In the genomic region with DNA sequence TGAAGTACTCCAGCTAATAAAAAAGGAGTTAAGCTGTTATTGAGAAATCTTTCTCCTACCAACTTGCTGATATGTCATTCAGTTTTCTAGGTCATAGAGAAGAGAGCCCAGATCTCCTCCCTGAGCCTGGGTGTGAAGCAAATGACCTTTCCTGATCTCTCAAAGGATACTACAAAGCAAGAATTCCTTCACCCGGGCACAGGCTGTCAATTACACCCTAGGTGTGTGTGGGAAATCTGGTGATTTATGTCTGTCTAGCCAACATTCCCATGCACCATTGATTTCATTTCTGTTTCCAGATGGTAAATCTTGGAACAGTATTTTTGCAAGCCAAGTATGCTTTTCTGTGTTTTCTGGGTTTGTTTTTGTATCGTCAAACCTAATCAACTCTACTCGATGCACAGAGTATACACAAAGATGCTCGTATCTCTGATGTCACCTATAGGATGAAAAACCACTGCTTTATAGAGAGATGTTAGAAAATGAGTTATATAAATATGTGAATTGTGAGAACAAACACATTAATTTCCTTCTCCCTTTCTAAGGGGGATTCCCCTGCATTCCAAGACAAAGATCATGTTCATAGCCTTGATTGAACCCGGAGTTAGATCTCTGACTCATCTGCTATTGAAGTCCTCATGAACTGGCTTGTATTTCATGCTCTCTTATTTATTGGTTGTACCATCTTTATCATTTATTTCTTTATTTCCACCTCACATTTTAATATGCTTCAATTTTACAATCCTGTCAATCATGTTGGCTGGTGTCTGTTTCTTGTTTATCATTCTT, we compare ENCODE assay signal across 20 cellular contexts.
DNase-seq lines count a peak whose midpoint lies in the region; ATAC-seq, FAIRE-seq and TF ChIP-seq lines count a peak whose summit lies in the region.
"Had no signal": no experiment of that assay in that cellular context is flagged by ENCODE, and none has a peak within 500 bp of the region (broad histone marks: within the 10 kb centered on the region; RNA-seq: fewer than 3 reads in every experiment).

No MANE protein-coding gene starts in this region.

- H3K14ac ChIP-seq in mesenchymal stem cell (ENCODE audit: low read length in 2 of 2), result no peak overlapping the region

- H3F3A ChIP-seq in GM23248 (ENCODE audit: insufficient read depth), result no peaks in the 10 kb centered on the region

- no peak overlapping the region for H3K18ac ChIP-seq in mesenchymal stem cell (ENCODE audit: low read depth in 1 of 2, low read length in 2 of 2)

- DNase-seq in bronchial epithelial cell (ENCODE audit: low read depth) (peak; percentile 30), foreskin keratinocyte (no peak), mesenchymal stem cell (no peak), GM23248 (no peak), hepatic stellate cell (ENCODE audit: low spot score) (no peak)
- DNase-seq: 8988T; ACHN; AML-193; Caco-2; CD4-positive, alpha-beta T cell; DMS153; DMS79; GDM1 had no signal

- 100% methylated on average over 1 of the region's 5 CpGs for WGBS in mesenchymal stem cell
- 21 to 27% methylated on average over 5 of the region's 5 CpGs for WGBS in GM23248 (ENCODE audit: low coverage in 1 of 2, low lambda C conversion rate in 2 of 2, missing lambda C conversion rate in 2 of 2), 2 experiments

- no peak for FAIRE-seq in bronchial epithelial cell (lab: Jason Lieb, UNC)
- FAIRE-seq: GM12892 had no signal

- H3K9me3 ChIP-seq in mesenchymal stem cell (ENCODE audit: control insufficient read depth, low read length) (no peaks in the 10 kb centered on the region), GM23248 (ENCODE audit: low read depth) (no peaks in the 10 kb centered on the region)
- H3K9me3 ChIP-seq: Caco-2, HAP-1 had no signal

- no peak overlapping the region for H2AK5ac ChIP-seq in mesenchymal stem cell (ENCODE audit: low read length, severe bottlenecking)

- no peak overlapping the region for H3K4ac ChIP-seq in mesenchymal stem cell (ENCODE audit: low read depth in 1 of 2, low read length in 2 of 2)

- H3K4me2 ChIP-seq in mesenchymal stem cell (ENCODE audit: low read length, poor library complexity, severe bottlenecking) (no peak overlapping the region), GM23248 (ENCODE audit: unreplicated experiment) (no peak overlapping the region)

- H3K4me1 ChIP-seq in ACC112 (ENCODE audit: control insufficient read depth, insufficient read depth, low read length, unreplicated experiment) (no peaks in the 10 kb centered on the region), foreskin keratinocyte (no peaks in the 10 kb centered on the region), mesenchymal stem cell (ENCODE audit: control insufficient read depth, insufficient read depth, low read depth, low read length) (no peaks in the 10 kb centered on the region), GM23248 (ENCODE audit: insufficient read depth) (no peaks in the 10 kb centered on the region)
- H3K4me1 ChIP-seq: Caco-2, HAP-1 had no signal

- no peak overlapping the region for H2AFZ ChIP-seq in ACC112 (ENCODE audit: low read length, unreplicated experiment)
- H2AFZ ChIP-seq in mesenchymal stem cell (ENCODE audit: low read depth, low read length), result no peak overlapping the region
- no peak overlapping the region for H2AFZ ChIP-seq in GM23248

- H3K27me3 ChIP-seq in ACC112 (ENCODE audit: insufficient read depth, low read length), result no peaks in the 10 kb centered on the region
- no peaks in the 10 kb centered on the region for H3K27me3 ChIP-seq in bronchial epithelial cell (ENCODE audit: control insufficient read depth, insufficient read depth, low read length)
- no peaks in the 10 kb centered on the region for H3K27me3 ChIP-seq in foreskin keratinocyte
- H3K27me3 ChIP-seq in mesenchymal stem cell (ENCODE audit: control insufficient read depth in 1 of 2, insufficient read depth in 1 of 2, low read length in 2 of 2), result no peaks in the 10 kb centered on the region
- no peaks in the 10 kb centered on the region for H3K27me3 ChIP-seq in GM23248 (replicated peaks; ENCODE audit: insufficient read depth)

- ATAC-seq in foreskin keratinocyte (peak; percentile 51), GM21360 (IDR thresholded peaks at IDR 0.05; ENCODE audit: unreplicated experiment) (no peak), HG03342 (IDR thresholded peaks at IDR 0.05; ENCODE audit: unreplicated experiment) (no peak)

- H3K27ac ChIP-seq in ACC112 (ENCODE audit: low read depth, low read length) (peak overlapping the region; percentile 53; the same call in 1 of the 2 replicates), foreskin keratinocyte (no peak overlapping the region), mesenchymal stem cell (ENCODE audit: low read length, poor library complexity, severe bottlenecking) (peak overlapping the region; percentile 51), GM23248 (no peak overlapping the region)
- H3K27ac ChIP-seq: C4-2B, HL-60 had no signal

- H2BK120ac ChIP-seq in mesenchymal stem cell (ENCODE audit: low read depth, low read length), result no peak overlapping the region

- no peak overlapping the region for H2BK12ac ChIP-seq in mesenchymal stem cell (ENCODE audit: low read length in 2 of 2)

- no peak overlapping the region for H3K23ac ChIP-seq in mesenchymal stem cell (ENCODE audit: low read length in 2 of 2)

- H4K20me1 ChIP-seq in GM23248 (ENCODE audit: insufficient read depth), result no peaks in the 10 kb centered on the region

- H3K9me2 ChIP-seq in GM23248 (ENCODE audit: insufficient read depth), result no peaks in the 10 kb centered on the region

- H3K4me3 ChIP-seq in ACC112 (ENCODE audit: low read depth, low read length), result no peak overlapping the region
- no peak overlapping the region for H3K4me3 ChIP-seq in bronchial epithelial cell (ENCODE audit: low read depth, low read length)
- no peak overlapping the region for H3K4me3 ChIP-seq in mesenchymal stem cell (ENCODE audit: insufficient read depth in 1 of 2, low read depth in 1 of 2, low read length in 2 of 2)
- H3K4me3 ChIP-seq in GM23248, result no peak overlapping the region
- H3K4me3 ChIP-seq: HAP-1 had no signal

- H3K79me1 ChIP-seq in mesenchymal stem cell (replicated peaks; ENCODE audit: low read length, poor library complexity, severe bottlenecking), result no peaks in the 10 kb centered on the region

- no peak overlapping the region for H2BK15ac ChIP-seq in mesenchymal stem cell (ENCODE audit: low read depth, poor library complexity, severe bottlenecking)

- H3K36me3 ChIP-seq in ACC112 (ENCODE audit: insufficient read depth, low read length), result no peaks in the 10 kb centered on the region
- H3K36me3 ChIP-seq in bronchial epithelial cell (ENCODE audit: control insufficient read depth, insufficient read depth, low read length), result no peaks in the 10 kb centered on the region
- no peaks in the 10 kb centered on the region for H3K36me3 ChIP-seq in mesenchymal stem cell (ENCODE audit: control insufficient read depth in 1 of 2, insufficient read depth in 2 of 2, low read depth in 1 of 2, low read length in 2 of 2)
- H3K36me3 ChIP-seq in GM23248 (ENCODE audit: low read depth), result no peaks in the 10 kb centered on the region
- H3K36me3 ChIP-seq: HAP-1 had no signal

- no peak overlapping the region for H4K91ac ChIP-seq in mesenchymal stem cell (ENCODE audit: low read length)

- TF ChIP-seq CTCF in bronchial epithelial cell (IDR thresholded peaks at IDR 0.05; ENCODE audit: insufficient read depth, low read length, severe bottlenecking) (no peak), foreskin keratinocyte (conservative IDR thresholded peaks at IDR 0.05) (no peak)

- in situ Hi-C loops in GM23248 (cut with MboI), result no loop called here

- no peak overlapping the region for H2BK5ac ChIP-seq in mesenchymal stem cell (ENCODE audit: low read depth, low read length, poor library complexity, severe bottlenecking)

- no peak overlapping the region for H4K8ac ChIP-seq in mesenchymal stem cell (ENCODE audit: low read length)

- H3K79me2 ChIP-seq in ACC112 (ENCODE audit: control insufficient read depth, insufficient read depth, low read length, unreplicated experiment) (no peaks in the 10 kb centered on the region), GM23248 (ENCODE audit: insufficient read depth) (no peaks in the 10 kb centered on the region)

- H3K9ac ChIP-seq in mesenchymal stem cell (ENCODE audit: low read length), result no peak overlapping the region
- H3K9ac ChIP-seq in GM23248, result no peak overlapping the region

Comparison
In these comparisons a context has a peak if more than half of its experiments do, and no peak if none do; other contexts are left out.
1. H3K27ac ChIP-seq: peak in ACC112 (single experiment) and mesenchymal stem cell (single experiment); none in foreskin keratinocyte (single experiment) and GM23248 (single experiment).